In genomic region chr16:75432828-75433731, GRCh38 we compare ENCODE assay signal across 8 cellular contexts. TPM values are rescaled to one million over a fixed set of nuclear protein-coding genes. Genes with fewer than 3 reads are reported as not detected.
A peak's percentile ranks its signal among the peaks of the same experiment; 100 is the strongest.
DNase-seq lines count a peak whose midpoint lies in the region; ATAC-seq and TF ChIP-seq lines count a peak whose summit lies in the region.

Gene CFDP1 (minus strand): TSS chr16:75433503. CDS start chr16:75433352, 151 bp downstream.

- no peak for TF ChIP-seq CTCF in choroid plexus epithelial cell (conservative IDR thresholded peaks at IDR 0.05; ENCODE audit: low read depth, low read length)

- H3K9me3 Mint-ChIP-seq in activated CD4-positive, alpha-beta T cell treated with anti-CD3 and anti-CD28 coated beads for 36 hours (ENCODE audit: low read depth) = no peaks in the 10 kb centered on the region

- H3K27ac Mint-ChIP-seq in activated CD4-positive, alpha-beta T cell treated with anti-CD3 and anti-CD28 coated beads for 36 hours = peak within 1 kb of the TSS; percentile 95

- H3K36me3 Mint-ChIP-seq in activated CD4-positive, alpha-beta T cell treated with anti-CD3 and anti-CD28 coated beads for 36 hours (ENCODE audit: low read depth) = peaks cover 17% of the 10 kb centered on the region

- no peaks in the 10 kb centered on the region for H3K27me3 Mint-ChIP-seq in activated CD4-positive, alpha-beta T cell treated with anti-CD3 and anti-CD28 coated beads for 36 hours

- peak; percentile 76 for TF ChIP-seq POLR2A in GM19099 (IDR thresholded peaks at IDR 0.05; ENCODE audit: extremely low read depth, insufficient read length, low read depth)

- intact Hi-C loops in activated CD4-positive, alpha-beta T cell treated with anti-CD3 and anti-CD28 coated beads for 36 hours (cut with DNase I, micrococcal nuclease) = loop anchor here (1.0 to 2.0 kb wide), 12 partner anchors 31 to 1757 kb away; partner anchors contain the start of genes ADAT1 (in 2 of the 2), KARS1 (in 2 of the 2), TERF2IP (in 2 of the 2) and TMEM170A (in 2 of the 2)

- H3K4me3 ChIP-seq in choroid plexus epithelial cell (ENCODE audit: low read depth, low read length) = peak within 1 kb of the TSS; percentile 97

- H3K4me3 Mint-ChIP-seq in activated CD4-positive, alpha-beta T cell treated with anti-CD3 and anti-CD28 coated beads for 36 hours = peak within 1 kb of the TSS; percentile 92

- ATAC-seq in HG03432 (IDR thresholded peaks at IDR 0.05; ENCODE audit: unreplicated experiment) = peak; percentile 96
- ATAC-seq in activated CD4-positive, alpha-beta T cell treated with anti-CD3 and anti-CD28 coated beads for 36 hours = peak; percentile 94

- CTCF ChIA-PET in activated CD4-positive, alpha-beta T cell treated with anti-CD3 and anti-CD28 coated beads for 36 hours (lab: Charles Lee) = interaction anchor here (0.7 to 2.3 kb wide), 12 partner anchors 12 to 234 kb away, joined by 3 to 8 read pairs (median 4); partner anchors contain the start of genes ADAT1 and TMEM170A

- peak; percentile 83 to 88 for DNase-seq in AML-193 (lab: John Stamatoyannopoulos, UW)
- peak; percentile 93 for DNase-seq in NCI-H510A treated with DMSO at 0.1 percent for 48 hours (lab: John Stamatoyannopoulos, UW)
- peak; percentile 97 for DNase-seq in activated CD4-positive, alpha-beta T cell treated with anti-CD3 and anti-CD28 coated beads for 36 hours
- peak; percentile 96 for DNase-seq in choroid plexus epithelial cell (ENCODE audit: low read depth)
- peak; percentile 96 for DNase-seq in kidney glomerular epithelial cell (lab: John Stamatoyannopoulos, UW)
- peak; percentile 83 to 86 for DNase-seq in stimulated activated CD4-positive, alpha-beta T cell treated with anti-CD3 and anti-CD28 coated beads, Interleukin-1b, Interleukin-23, amount 100 ng/mL, for 1 hour (ENCODE audit: low read depth in 2 of 2)

- H3K4me1 Mint-ChIP-seq in activated CD4-positive, alpha-beta T cell treated with anti-CD3 and anti-CD28 coated beads for 36 hours = peaks cover 39% of the 10 kb centered on the region

- POLR2A ChIA-PET in activated CD4-positive, alpha-beta T cell treated with anti-CD3 and anti-CD28 coated beads for 36 hours (lab: Charles Lee) = interaction anchor here (0.7 to 1.9 kb wide), 9 partner anchors 12 to 456 kb away, joined by 3 to 8 read pairs (median 4); partner anchors contain the start of genes KARS1 and TERF2IP

RNA-seq across cellular contexts. Expression of gene CFDP1, which starts in this region (rescaled TPM):
- total RNA-seq in activated CD4-positive, alpha-beta T cell treated with anti-CD3 and anti-CD28 coated beads for 36 hours = 10 to 100 TPM; 44.0 to 48.2 TPM

Comparison
In these comparisons a context has a peak if more than half of its experiments do, and no peak if none do; other contexts are left out.
1. Peak in every context shown above with its lines: DNase-seq, ATAC-seq and H3K4me3 ChIP-seq.